Comparison of ENCODE assay signal across 8 cellular contexts in genomic region chr7:38369816-38370493, GRCh38.
DNase-seq lines count a peak whose midpoint lies in the region; ATAC-seq and TF ChIP-seq lines count a peak whose summit lies in the region.

No MANE protein-coding gene starts in this region.

- intact Hi-C loops in HCT116 (cut with micrococcal nuclease): loop anchor here (5.0 to 10.0 kb wide), 2 partner anchors 468 to 1135 kb away; no protein-coding TSS in a partner anchor
- intact Hi-C loops in psoas muscle (cut with DNase I): loop anchor here in 1 of 2 donors (5.0 to 10.0 kb wide), 2 partner anchors 465 to 1343 kb away; no protein-coding TSS in a partner anchor
- intact Hi-C loops in aorta (cut with DNase I): no loop called here

- no peaks in the 10 kb centered on the region for H4K20me1 ChIP-seq in HCT116 (ENCODE audit: insufficient read depth)
- peaks cover 4% of the 10 kb centered on the region; the same call in 1 of the 2 replicates for H4K20me1 ChIP-seq in MM.1S (ENCODE audit: insufficient read depth, low read length)
- no peaks in the 10 kb centered on the region for H4K20me1 ChIP-seq in SK-N-SH (ENCODE audit: insufficient read depth)

- H3K36me3 ChIP-seq in HCT116 (ENCODE audit: control insufficient read depth in 1 of 2, insufficient read depth in 2 of 2, low read length in 2 of 2): no peaks in the 10 kb centered on the region
- no peaks in the 10 kb centered on the region for H3K36me3 ChIP-seq in MM.1S (replicated peaks; ENCODE audit: insufficient read depth, low read length)
- H3K36me3 ChIP-seq in SK-N-SH (replicated peaks in 1 of 2; ENCODE audit: control insufficient read depth in 1 of 2, insufficient read depth in 2 of 2, low read length in 1 of 2): no peaks in the 10 kb centered on the region
- no peaks in the 10 kb centered on the region for H3K36me3 ChIP-seq in cardiac muscle cell
- H3K36me3 ChIP-seq in psoas muscle (ENCODE audit: insufficient read depth in 1 of 2, low read depth in 1 of 2): no peaks in the 10 kb centered on the region
- H3K36me3 ChIP-seq in aorta (ENCODE audit: control insufficient read depth in 1 of 2, insufficient read depth in 2 of 2, low read length in 1 of 2): no peaks in the 10 kb centered on the region

- CTCF ChIA-PET in HCT116 (lab: Charles Lee) (interaction anchor here (0.6 to 3.9 kb wide), 16 partner anchors 8 to 468 kb away, joined by 3 to 33 read pairs (median 6); partner anchors contain the start of genes EPDR1 and SFRP4), SK-N-SH (lab: Yijun Ruan, JAX) (interaction anchor here (0.5 to 7.2 kb wide), 72 partner anchors 9 to 1162 kb away, joined by 3 to 94 read pairs (median 4); partner anchors contain the start of genes EPDR1 and SFRP4)

- 39% methylated on average over 8 of the region's 8 CpGs for WGBS in SK-N-SH (ENCODE audit: low lambda C conversion rate)
- 24 to 28% (median 28%) methylated on average over 8 of the region's 8 CpGs for WGBS in psoas muscle, 3 donors
- WGBS in aorta, 2 donors: 35% methylated on average over 8 of the region's 8 CpGs

- peak; percentile 91 for ATAC-seq in HCT116
- ATAC-seq in psoas muscle: peak; percentile 65 to 88 (median 83)
- peak; percentile 88 for ATAC-seq in aorta (ENCODE audit: low FRiP score)

- H3K79me2 ChIP-seq in HCT116 (ENCODE audit: insufficient read depth, low read length) (no peaks in the 10 kb centered on the region), MM.1S (ENCODE audit: low read length) (peaks cover 58% of the 10 kb centered on the region), SK-N-SH (ENCODE audit: insufficient read depth) (no peaks in the 10 kb centered on the region)

- no peaks in the 10 kb centered on the region for H3K27me3 ChIP-seq in HCT116 (ENCODE audit: insufficient read depth, low read length)
- no peaks in the 10 kb centered on the region for H3K27me3 ChIP-seq in MM.1S (replicated peaks; ENCODE audit: insufficient read depth, low read length)
- H3K27me3 ChIP-seq in SK-N-SH (ENCODE audit: insufficient read depth): no peaks in the 10 kb centered on the region; the same call in 1 of the 2 replicates
- no peaks in the 10 kb centered on the region for H3K27me3 ChIP-seq in cardiac muscle cell
- H3K27me3 ChIP-seq in psoas muscle (ENCODE audit: insufficient read depth in 3 of 3, low read length in 2 of 3): no peaks in the 10 kb centered on the region
- no peaks in the 10 kb centered on the region for H3K27me3 ChIP-seq in aorta (ENCODE audit: control insufficient read depth in 1 of 2, insufficient read depth in 2 of 2, low read length in 1 of 2)

- POLR2A ChIA-PET in HCT116 (lab: Charles Lee): no interaction called here
- POLR2A ChIA-PET in SK-N-SH (lab: Yijun Ruan, JAX): no interaction called here

- H3K4me2 ChIP-seq in HCT116 (ENCODE audit: low read length): peak overlapping the region; percentile 38
- H3K4me2 ChIP-seq in MM.1S (ENCODE audit: low read depth, low read length): peak overlapping the region; percentile 39; the same call in 1 of the 2 replicates
- H3K4me2 ChIP-seq in SK-N-SH: no peak overlapping the region

- no peak for TF ChIP-seq POLR2A in HCT116 (IDR thresholded peaks at IDR 0.05; ENCODE audit: borderline replicate concordance, extremely low read depth, insufficient read depth, insufficient read length)

- H3K4me3 ChIP-seq in HCT116 (replicated peaks in 1 of 2; ENCODE audit: low read depth in 1 of 2, low read length in 2 of 2): no peak overlapping the region
- H3K4me3 ChIP-seq in MM.1S (ENCODE audit: low read length): no peak overlapping the region
- H3K4me3 ChIP-seq in SK-N-SH (ENCODE audit: low read depth in 2 of 2, low read length in 1 of 2): no peak overlapping the region; a peak in 1 of 4 replicates
- no peak overlapping the region for H3K4me3 ChIP-seq in cardiac muscle cell
- peak overlapping the region; percentile 44 for H3K4me3 ChIP-seq in psoas muscle
- no peak overlapping the region for H3K4me3 ChIP-seq in aorta (ENCODE audit: low read length in 2 of 2)

- no peaks in the 10 kb centered on the region for H3K9me3 Mint-ChIP-seq in activated naive CD8-positive, alpha-beta T cell (ENCODE audit: low read depth)

- TF ChIP-seq CTCF in HCT116 (IDR thresholded peaks at IDR 0.05 in 2 of 3, conservative IDR thresholded peaks at IDR 0.05 in 1 of 3; ENCODE audit: borderline replicate concordance in 1 of 3, insufficient read depth in 1 of 3, low read depth in 2 of 3, low read length in 2 of 3): peak; percentile 63 to 95 (median 94); a peak in 5 of 6 replicates
- TF ChIP-seq CTCF in MM.1S (IDR thresholded peaks at IDR 0.05; ENCODE audit: low read length): peak; percentile 95
- TF ChIP-seq CTCF in SK-N-SH (IDR thresholded peaks at IDR 0.05): peak; percentile 98
- peak; percentile 96 for TF ChIP-seq CTCF in cardiac muscle cell (IDR thresholded peaks at IDR 0.05; ENCODE audit: low read depth, low read length)
- peak; percentile 68 for TF ChIP-seq CTCF in psoas muscle (IDR thresholded peaks at IDR 0.05)

- H3K4me3 Mint-ChIP-seq in activated naive CD8-positive, alpha-beta T cell: peak overlapping the region; percentile 42

- no peaks in the 10 kb centered on the region for H3K27me3 Mint-ChIP-seq in activated naive CD8-positive, alpha-beta T cell

- RAD21 ChIA-PET in HCT116 (lab: Charles Lee; ENCODE audit: low non-redundant PET in 1 of 2, low total read pairs in 2 of 2, uncharacterized antibody in 2 of 2, unreplicated experiment in 2 of 2): no interaction called here

- no TSS peak for BruUV-seq in HCT116 (replicated peaks; lab: Mats Ljungman, UMichigan)

- H3K9me3 ChIP-seq in HCT116 (ENCODE audit: control insufficient read depth in 1 of 2, insufficient read depth in 1 of 2, low read depth in 1 of 2, low read length in 2 of 2): no peaks in the 10 kb centered on the region
- H3K9me3 ChIP-seq in MM.1S (replicated peaks; ENCODE audit: insufficient read depth, low read length): no peaks in the 10 kb centered on the region
- H3K9me3 ChIP-seq in SK-N-SH: no peaks in the 10 kb centered on the region
- H3K9me3 ChIP-seq in cardiac muscle cell (ENCODE audit: low read depth): no peaks in the 10 kb centered on the region
- no peaks in the 10 kb centered on the region for H3K9me3 ChIP-seq in psoas muscle
- H3K9me3 ChIP-seq in aorta (ENCODE audit: control insufficient read depth, low read length): no peaks in the 10 kb centered on the region

- peak overlapping the region; percentile 83 for H3K27ac Mint-ChIP-seq in activated naive CD8-positive, alpha-beta T cell

- H3K36me3 Mint-ChIP-seq in activated naive CD8-positive, alpha-beta T cell: no peaks in the 10 kb centered on the region

- peaks cover 0 to 7% of the 10 kb centered on the region in 2 experiments; a peak in 2 of 4 replicates for H3K4me1 ChIP-seq in HCT116 (ENCODE audit: control insufficient read depth in 1 of 2, insufficient read depth in 2 of 2, low read length in 2 of 2)
- H3K4me1 ChIP-seq in MM.1S (ENCODE audit: low read length): peaks cover 41% of the 10 kb centered on the region
- peaks cover 0 to 16% of the 10 kb centered on the region in 2 experiments; a peak in 2 of 4 replicates for H3K4me1 ChIP-seq in SK-N-SH (ENCODE audit: control insufficient read depth in 1 of 2, insufficient read depth in 2 of 2, low read depth in 1 of 2, low read length in 1 of 2)
- no peaks in the 10 kb centered on the region for H3K4me1 ChIP-seq in cardiac muscle cell (ENCODE audit: low read depth)
- no peaks in the 10 kb centered on the region for H3K4me1 ChIP-seq in psoas muscle
- no peaks in the 10 kb centered on the region for H3K4me1 ChIP-seq in aorta (ENCODE audit: control insufficient read depth in 1 of 2, insufficient read depth in 2 of 2, low read length in 2 of 2)

- H3K27ac ChIP-seq in HCT116 (ENCODE audit: low read depth, low read length) (no peak overlapping the region), MM.1S (ENCODE audit: low read length) (peak overlapping the region; percentile 30; the same call in 1 of the 2 replicates), SK-N-SH (ENCODE audit: low read depth in 2 of 2, low read length in 1 of 2) (peak overlapping the region in 1 of 2 experiments; percentile 23; a peak in 1 of 4 replicates), cardiac muscle cell (no peak overlapping the region), psoas muscle (no peak overlapping the region), aorta (ENCODE audit: low read depth in 1 of 2, low read length in 2 of 2) (no peak overlapping the region)

- TF ChIP-seq EP300 in SK-N-SH (IDR thresholded peaks at IDR 0.05; ENCODE audit: borderline replicate concordance in 1 of 2, low read depth in 1 of 2, low read length in 1 of 2): no peak

- DNase-seq in GM04504 (ENCODE audit: low read depth) (peak; percentile 54), HCT116 (ENCODE audit: low read depth, low spot score) (peak; percentile 80), MM.1S (peak; percentile 81), SK-N-SH (peak; percentile 74), cardiac muscle cell (ENCODE audit: low read depth in 1 of 2, low spot score in 1 of 2) (peak; percentile 91 to 94), psoas muscle (peak; percentile 87 to 89), aorta (peak; percentile 94 to 95)

- H3K9ac ChIP-seq in HCT116 (ENCODE audit: low read length): no peak overlapping the region
- no peak overlapping the region for H3K9ac ChIP-seq in MM.1S (ENCODE audit: low read length)
- H3K9ac ChIP-seq in SK-N-SH: no peak overlapping the region

- no peaks in the 10 kb centered on the region for H3K9me2 ChIP-seq in HCT116 (ENCODE audit: insufficient read depth)
- no peaks in the 10 kb centered on the region for H3K9me2 ChIP-seq in MM.1S (replicated peaks; ENCODE audit: insufficient read depth, low read length)
- no peaks in the 10 kb centered on the region for H3K9me2 ChIP-seq in SK-N-SH

- H3F3A ChIP-seq in MM.1S (ENCODE audit: insufficient read depth, low read length) (peaks cover 26% of the 10 kb centered on the region), SK-N-SH (replicated peaks; ENCODE audit: insufficient read depth) (no peaks in the 10 kb centered on the region)

- TF ChIP-seq RAD21 in HCT116 (IDR thresholded peaks at IDR 0.05; ENCODE audit: low read depth) (peak; percentile 20; the same call in 1 of the 2 replicates), SK-N-SH (IDR thresholded peaks at IDR 0.05; ENCODE audit: low read length) (peak; percentile 55)

- peak overlapping the region; percentile 87 for H2AFZ ChIP-seq in HCT116 (ENCODE audit: low read depth, low read length, poor library complexity, severe bottlenecking)
- no peak overlapping the region for H2AFZ ChIP-seq in MM.1S (ENCODE audit: low read length)
- peak overlapping the region; percentile 11; the same call in 1 of the 2 replicates for H2AFZ ChIP-seq in SK-N-SH (ENCODE audit: low read depth)

- H3K4me1 Mint-ChIP-seq in activated naive CD8-positive, alpha-beta T cell (ENCODE audit: low read depth): peaks cover 64% of the 10 kb centered on the region

TF ChIP-seq in HCT116, 20 proteins besides CTCF, POLR2A, EP300 and RAD21:
- no peak for TF ChIP-seq POLR2AphosphoS5 (IDR thresholded peaks at IDR 0.05; ENCODE audit: low read depth, low read length)
- TF ChIP-seq ELF1 (IDR thresholded peaks at IDR 0.05; ENCODE audit: borderline replicate concordance, low read depth): no peak
- peak; percentile 8 for TF ChIP-seq YY1 (IDR thresholded peaks at IDR 0.05; ENCODE audit: extremely low read depth, insufficient replicate concordance, low read depth, low read length)

TF ChIP-seq in SK-N-SH, 30 proteins besides CTCF, POLR2A, EP300 and RAD21 (continues in another document):
- TF ChIP-seq SMC3 (IDR thresholded peaks at IDR 0.05; ENCODE audit: low read depth, low read length): peak; percentile 65
